In the genomic region with DNA sequence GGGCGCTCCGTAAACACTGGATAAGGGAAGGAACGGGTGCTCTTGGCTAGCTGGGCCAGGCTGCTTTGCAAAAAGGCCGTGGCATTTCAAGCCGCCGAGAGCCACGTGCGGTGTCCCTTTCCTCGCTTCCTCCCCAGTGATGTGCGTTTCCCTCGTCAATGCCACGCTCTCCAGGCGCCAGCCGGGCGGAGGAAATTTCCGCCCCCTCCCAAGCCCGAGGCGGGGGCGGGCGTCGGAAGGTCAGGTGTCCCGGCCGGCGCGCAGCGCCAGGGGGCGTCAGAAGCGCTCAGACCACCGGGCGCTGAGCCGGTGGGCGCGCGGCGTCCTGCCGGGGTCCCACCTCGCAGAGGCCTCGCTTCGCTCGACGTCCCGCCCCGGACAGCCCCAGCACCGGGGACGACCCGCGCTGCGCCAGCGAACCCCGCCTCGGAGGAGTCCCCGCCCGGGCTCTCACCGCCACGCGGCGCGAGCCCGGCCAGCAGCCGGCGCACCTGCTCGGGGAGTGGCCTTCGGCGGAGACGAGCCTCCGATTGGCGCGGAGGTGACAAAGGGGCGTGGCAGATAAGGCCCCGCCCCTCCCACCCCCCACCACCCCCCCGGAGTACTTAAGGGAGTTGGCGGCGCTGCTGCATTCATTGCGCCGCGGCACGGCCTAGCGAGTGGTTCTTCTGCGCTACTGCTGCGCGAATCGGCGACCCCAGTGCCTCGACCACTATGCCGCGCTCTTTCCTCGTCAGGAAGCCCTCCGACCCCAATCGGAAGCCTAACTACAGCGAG, we compare ENCODE assay signal across 8 cellular contexts. TPM values are rescaled to one million over a fixed set of nuclear protein-coding genes. Genes with fewer than 3 reads are reported as not detected.
DNase-seq lines count a peak whose midpoint lies in the region; ATAC-seq and TF ChIP-seq lines count a peak whose summit lies in the region.

A gene (plus strand): TSS at position 635 of the 777 bp plus-strand sequence. CDS start 80 bp downstream, at position 715.

- ATAC-seq in HG03469 (IDR thresholded peaks at IDR 0.05; ENCODE audit: unreplicated experiment) (peak; percentile 66), lower lobe of right lung (peak; percentile 93 to 95)

- TF ChIP-seq CTCF in BE2C (IDR thresholded peaks at IDR 0.05; ENCODE audit: low read depth, low read length) (peak; percentile 44), lower lobe of right lung (IDR thresholded peaks at IDR 0.05) (peak; percentile 61)

- H3K4me1 ChIP-seq in BE2C, result peaks cover 3% of the 10 kb centered on the region
- peaks cover 25 to 33% of the 10 kb centered on the region in 2 donors for H3K4me1 ChIP-seq in duodenal mucosa (ENCODE audit: control insufficient read depth in 1 of 2, insufficient read depth in 2 of 2, low read length in 2 of 2)
- peaks cover 48% of the 10 kb centered on the region for H3K4me1 ChIP-seq in lower lobe of right lung

- H3K36me3 ChIP-seq in BE2C (peaks cover 28% of the 10 kb centered on the region), duodenal mucosa (ENCODE audit: control insufficient read depth in 1 of 2, insufficient read depth in 2 of 2, low read length in 2 of 2) (no peaks in the 10 kb centered on the region), lower lobe of right lung (peaks cover 4% of the 10 kb centered on the region)

- intact Hi-C loops in lower lobe of right lung (cut with DNase I), result no loop called here

- H3K27me3 ChIP-seq in BE2C (no peaks in the 10 kb centered on the region), duodenal mucosa (ENCODE audit: control insufficient read depth in 1 of 2, insufficient read depth in 2 of 2, low read length in 2 of 2) (peaks cover 0 to 17% of the 10 kb centered on the region in 2 donors), lower lobe of right lung (ENCODE audit: low read depth) (no peaks in the 10 kb centered on the region)

- no peak within 1 kb of the TSS for H3K27ac ChIP-seq in duodenal mucosa (ENCODE audit: low read depth, low read length)
- H3K27ac ChIP-seq in lower lobe of right lung, result peak within 1 kb of the TSS; percentile 72

- H3K4me3 ChIP-seq in BE2C (ENCODE audit: low read depth, low read length) (peak within 1 kb of the TSS; percentile 93), duodenal mucosa (ENCODE audit: low read depth in 1 of 2, low read length in 2 of 2) (peak within 1 kb of the TSS; percentile 63 to 73), lower lobe of right lung (peak within 1 kb of the TSS; percentile 62)

- DNase-seq in BE2C, result peak; percentile 93
- peak; percentile 99 for DNase-seq in GM19238 (ENCODE audit: insufficient read length, low spot score)
- DNase-seq in NCI-H526 treated with DMSO at 0.1 percent for 48 hours (lab: John Stamatoyannopoulos, UW), result peak; percentile 76
- peak; percentile 72 to 75 for DNase-seq in activated CD4-positive, alpha-beta T cell treated with anti-CD3 and anti-CD28 coated beads, Interleukin-2, amount 50 U/mL, for 48 hours
- peak; percentile 83 for DNase-seq in lower lobe of right lung
- DNase-seq in stimulated activated CD4-positive, alpha-beta T cell treated with anti-CD3 and anti-CD28 coated beads, TNF-alpha, amount 100 ng/mL, for 1 hour (ENCODE audit: low read depth in 3 of 3, low spot score in 1 of 3), result peak; percentile 53 to 68 (median 68)

- peak within 1 kb of the TSS; percentile 54 to 82 for H3K9ac ChIP-seq in duodenal mucosa (ENCODE audit: low read depth in 1 of 2, low read length in 2 of 2)

- H3K9me3 ChIP-seq in BE2C (0 out of 2 replicates have a peak, but pooled peaks cover 4% of the 10 kb centered on the region), duodenal mucosa (ENCODE audit: control insufficient read depth in 1 of 2, low read length in 2 of 2) (no peaks in the 10 kb centered on the region), lower lobe of right lung (no peaks in the 10 kb centered on the region)

RNA-seq across cellular contexts. Expression of the gene that starts here (rescaled TPM):
- polyA plus RNA-seq in BE2C (2012; ENCODE audit: insufficient read depth, insufficient read length, low read depth), result 9.1 TPM
- total RNA-seq in lower lobe of right lung, result 1.9 TPM
